ENCODE assay signal across 1 cellular context in the genomic region with DNA sequence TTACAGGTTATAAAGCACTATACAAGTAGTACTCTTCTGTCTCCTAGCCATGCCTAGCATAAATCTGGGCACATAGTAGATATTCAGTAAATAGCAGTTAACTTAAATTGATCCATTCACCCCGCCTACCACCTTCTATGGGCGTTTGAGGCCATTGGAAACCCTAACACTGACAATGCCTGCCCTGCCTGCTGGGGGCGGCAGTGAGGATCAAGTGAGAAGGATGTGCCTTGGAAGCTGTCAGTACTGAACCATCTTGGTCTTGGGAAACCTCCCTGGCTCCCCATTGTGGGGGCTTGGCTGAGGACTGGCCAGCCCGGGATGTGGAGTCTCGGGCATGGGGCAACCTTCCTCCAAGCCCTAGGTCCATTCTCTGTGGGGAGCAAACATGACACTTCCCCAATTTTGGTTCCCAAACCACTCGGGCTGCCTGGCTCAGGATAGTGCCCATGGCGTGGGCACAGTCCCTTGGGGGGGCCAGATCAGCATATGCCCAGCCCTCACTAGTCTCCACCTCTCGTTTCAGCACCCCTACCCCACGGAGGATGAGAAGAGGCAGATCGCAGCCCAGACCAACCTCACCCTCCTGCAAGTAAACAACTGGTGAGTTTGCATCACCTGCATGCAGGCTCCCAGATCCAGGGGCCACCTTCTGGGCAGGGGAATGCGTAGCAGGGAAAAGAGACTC.
TF ChIP-seq lines count a peak whose summit lies in the region.

No MANE protein-coding gene starts in this region.

TF ChIP-seq in A549, 52 proteins besides CTCF, POLR2A, EP300 and RAD21 (continued from another document):
- TF ChIP-seq, protein P1, sequence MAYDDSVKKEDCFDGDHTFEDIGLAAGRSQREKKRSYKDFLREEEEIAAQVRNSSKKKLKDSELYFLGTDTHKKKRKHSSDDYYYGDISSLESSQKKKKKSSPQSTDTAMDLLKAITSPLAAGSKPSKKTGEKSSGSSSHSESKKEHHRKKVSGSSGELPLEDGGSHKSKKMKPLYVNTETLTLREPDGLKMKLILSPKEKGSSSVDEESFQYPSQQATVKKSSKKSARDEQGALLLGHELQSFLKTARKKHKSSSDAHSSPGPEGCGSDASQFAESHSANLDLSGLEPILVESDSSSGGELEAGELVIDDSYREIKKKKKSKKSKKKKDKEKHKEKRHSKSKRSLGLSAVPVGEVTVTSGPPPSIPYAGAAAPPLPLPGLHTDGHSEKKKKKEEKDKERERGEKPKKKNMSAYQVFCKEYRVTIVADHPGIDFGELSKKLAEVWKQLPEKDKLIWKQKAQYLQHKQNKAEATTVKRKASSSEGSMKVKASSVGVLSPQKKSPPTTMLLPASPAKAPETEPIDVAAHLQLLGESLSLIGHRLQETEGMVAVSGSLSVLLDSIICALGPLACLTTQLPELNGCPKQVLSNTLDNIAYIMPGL (CRISPR knock-in tag; IDR thresholded peaks at IDR 0.05; ENCODE audit: borderline replicate concordance), result no peak
- TF ChIP-seq SREBF2 (IDR thresholded peaks at IDR 0.05) (no peak), SMC3 (IDR thresholded peaks at IDR 0.05) (no peak)
- TF ChIP-seq, protein P2, sequence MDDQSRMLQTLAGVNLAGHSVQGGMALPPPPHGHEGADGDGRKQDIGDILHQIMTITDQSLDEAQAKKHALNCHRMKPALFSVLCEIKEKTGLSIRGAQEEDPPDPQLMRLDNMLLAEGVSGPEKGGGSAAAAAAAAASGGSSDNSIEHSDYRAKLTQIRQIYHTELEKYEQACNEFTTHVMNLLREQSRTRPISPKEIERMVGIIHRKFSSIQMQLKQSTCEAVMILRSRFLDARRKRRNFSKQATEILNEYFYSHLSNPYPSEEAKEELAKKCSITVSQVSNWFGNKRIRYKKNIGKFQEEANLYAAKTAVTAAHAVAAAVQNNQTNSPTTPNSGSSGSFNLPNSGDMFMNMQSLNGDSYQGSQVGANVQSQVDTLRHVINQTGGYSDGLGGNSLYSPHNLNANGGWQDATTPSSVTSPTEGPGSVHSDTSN (IDR thresholded peaks at IDR 0.05), result no peak
